2 cellular contexts compared by ENCODE assay signal in genomic region chr15:90933310-90933709, GRCh38.
TF ChIP-seq lines count a peak whose summit lies in the region.

No MANE protein-coding gene starts in this region.

TF ChIP-seq in HepG2, 621 proteins besides CTCF, POLR2A, EP300 and RAD21:
- TF ChIP-seq SMYD3 (CRISPR knock-in tag; IDR thresholded peaks at IDR 0.05), result no peak
- TF ChIP-seq, protein P1, sequence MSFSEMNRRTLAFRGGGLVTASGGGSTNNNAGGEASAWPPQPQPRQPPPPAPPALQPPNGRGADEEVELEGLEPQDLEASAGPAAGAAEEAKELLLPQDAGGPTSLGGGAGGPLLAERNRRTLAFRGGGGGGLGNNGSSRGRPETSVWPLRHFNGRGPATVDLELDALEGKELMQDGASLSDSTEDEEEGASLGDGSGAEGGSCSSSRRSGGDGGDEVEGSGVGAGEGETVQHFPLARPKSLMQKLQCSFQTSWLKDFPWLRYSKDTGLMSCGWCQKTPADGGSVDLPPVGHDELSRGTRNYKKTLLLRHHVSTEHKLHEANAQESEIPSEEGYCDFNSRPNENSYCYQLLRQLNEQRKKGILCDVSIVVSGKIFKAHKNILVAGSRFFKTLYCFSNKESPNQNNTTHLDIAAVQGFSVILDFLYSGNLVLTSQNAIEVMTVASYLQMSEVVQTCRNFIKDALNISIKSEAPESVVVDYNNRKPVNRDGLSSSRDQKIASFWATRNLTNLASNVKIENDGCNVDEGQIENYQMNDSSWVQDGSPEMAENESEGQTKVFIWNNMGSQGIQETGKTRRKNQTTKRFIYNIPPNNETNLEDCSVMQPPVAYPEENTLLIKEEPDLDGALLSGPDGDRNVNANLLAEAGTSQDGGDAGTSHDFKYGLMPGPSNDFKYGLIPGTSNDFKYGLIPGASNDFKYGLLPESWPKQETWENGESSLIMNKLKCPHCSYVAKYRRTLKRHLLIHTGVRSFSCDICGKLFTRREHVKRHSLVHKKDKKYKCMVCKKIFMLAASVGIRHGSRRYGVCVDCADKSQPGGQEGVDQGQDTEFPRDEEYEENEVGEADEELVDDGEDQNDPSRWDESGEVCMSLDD (CRISPR knock-in tag; IDR thresholded peaks at IDR 0.05; ENCODE audit: borderline replicate concordance), result no peak
- TF ChIP-seq PHB2 (IDR thresholded peaks at IDR 0.05; ENCODE audit: partially characterized antibody), result no peak
- TF ChIP-seq ZNF569 (CRISPR knock-in tag; IDR thresholded peaks at IDR 0.05; ENCODE audit: borderline replicate concordance), result no peak
- no peak for TF ChIP-seq ZFX (CRISPR knock-in tag; IDR thresholded peaks at IDR 0.05; ENCODE audit: low read depth)
- TF ChIP-seq ZNF383 (CRISPR knock-in tag; IDR thresholded peaks at IDR 0.05; ENCODE audit: borderline replicate concordance), result no peak
- no peak for TF ChIP-seq ZNF430 (CRISPR knock-in tag; IDR thresholded peaks at IDR 0.05)
- no peak for TF ChIP-seq MAX (IDR thresholded peaks at IDR 0.05)
- TF ChIP-seq PRDM10 (CRISPR knock-in tag; IDR thresholded peaks at IDR 0.05; ENCODE audit: low read depth), result no peak
- TF ChIP-seq ZSCAN31 (CRISPR knock-in tag; IDR thresholded peaks at IDR 0.05; ENCODE audit: low read depth), result no peak

TF ChIP-seq in WTC11, 78 proteins besides CTCF, POLR2A, EP300 and RAD21:
- TF ChIP-seq NR1H2 (CRISPR knock-in tag; IDR thresholded peaks at IDR 0.05) (no peak), ATF3 (CRISPR knock-in tag; conservative IDR thresholded peaks at IDR 0.05) (no peak), MLX (CRISPR knock-in tag; IDR thresholded peaks at IDR 0.05) (no peak), NR3C1 (CRISPR knock-in tag; conservative IDR thresholded peaks at IDR 0.05; ENCODE audit: low read depth) (no peak), OVOL2 (CRISPR knock-in tag; IDR thresholded peaks at IDR 0.05; ENCODE audit: borderline replicate concordance) (no peak), MYBL2 (CRISPR knock-in tag; IDR thresholded peaks at IDR 0.05) (no peak), GTF2I (CRISPR knock-in tag; conservative IDR thresholded peaks at IDR 0.05) (no peak), EMX1 (CRISPR knock-in tag; IDR thresholded peaks at IDR 0.05) (no peak), ZNF232 (CRISPR knock-in tag; IDR thresholded peaks at IDR 0.05) (no peak), ZNF671 (CRISPR knock-in tag; IDR thresholded peaks at IDR 0.05) (no peak), CDX4 (CRISPR knock-in tag; IDR thresholded peaks at IDR 0.05; ENCODE audit: borderline replicate concordance) (no peak)
- TF ChIP-seq, protein P2, sequence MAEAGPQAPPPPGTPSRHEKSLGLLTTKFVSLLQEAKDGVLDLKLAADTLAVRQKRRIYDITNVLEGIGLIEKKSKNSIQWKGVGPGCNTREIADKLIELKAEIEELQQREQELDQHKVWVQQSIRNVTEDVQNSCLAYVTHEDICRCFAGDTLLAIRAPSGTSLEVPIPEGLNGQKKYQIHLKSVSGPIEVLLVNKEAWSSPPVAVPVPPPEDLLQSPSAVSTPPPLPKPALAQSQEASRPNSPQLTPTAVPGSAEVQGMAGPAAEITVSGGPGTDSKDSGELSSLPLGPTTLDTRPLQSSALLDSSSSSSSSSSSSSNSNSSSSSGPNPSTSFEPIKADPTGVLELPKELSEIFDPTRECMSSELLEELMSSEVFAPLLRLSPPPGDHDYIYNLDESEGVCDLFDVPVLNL (CRISPR knock-in tag; IDR thresholded peaks at IDR 0.05; ENCODE audit: borderline replicate concordance, low read depth), result no peak
